ENCODE assay signal across 1 cellular context in genomic region chr5:157290981-157291711, GRCh38.
TF ChIP-seq lines count a peak whose summit lies in the region.

No MANE protein-coding gene starts in this region.

TF ChIP-seq in HepG2, 621 proteins besides CTCF, POLR2A, EP300 and RAD21 (continued from another document and continues in another):
- TF ChIP-seq HNRNPLL (IDR thresholded peaks at IDR 0.05; ENCODE audit: low read depth, low read length, poor library complexity, severe bottlenecking) = no peak
- TF ChIP-seq STAT6 (CRISPR knock-in tag; IDR thresholded peaks at IDR 0.05; ENCODE audit: borderline replicate concordance) = peak; percentile 60; the same call in 1 of the 2 replicates
- peak; percentile 60 for TF ChIP-seq ZBTB2 (CRISPR knock-in tag; IDR thresholded peaks at IDR 0.05; ENCODE audit: low read depth)
- TF ChIP-seq TGIF2 (CRISPR knock-in tag; IDR thresholded peaks at IDR 0.05) = peak; percentile 99
- TF ChIP-seq CBFB (CRISPR knock-in tag; IDR thresholded peaks at IDR 0.05) = no peak
- peak; percentile 85 for TF ChIP-seq RXRA (CRISPR knock-in tag; IDR thresholded peaks at IDR 0.05)
- TF ChIP-seq GMEB2 (CRISPR knock-in tag; IDR thresholded peaks at IDR 0.05; ENCODE audit: low read depth) = no peak
- no peak for TF ChIP-seq TEF (CRISPR knock-in tag; IDR thresholded peaks at IDR 0.05)
- TF ChIP-seq ZNF563 (CRISPR knock-in tag; IDR thresholded peaks at IDR 0.05) = peak; percentile 59; the same call in 1 of the 2 replicates
- peak; percentile 97 for TF ChIP-seq ZNF431 (CRISPR knock-in tag; IDR thresholded peaks at IDR 0.05; ENCODE audit: borderline replicate concordance, low read depth)
- no peak for TF ChIP-seq PLSCR1 (CRISPR knock-in tag; IDR thresholded peaks at IDR 0.05; ENCODE audit: borderline replicate concordance)
- TF ChIP-seq FIP1L1 (IDR thresholded peaks at IDR 0.05; ENCODE audit: borderline replicate concordance, insufficient read depth, low read depth, low read length) = no peak
- peak; percentile 95 for TF ChIP-seq NFIC (IDR thresholded peaks at IDR 0.05; ENCODE audit: low read length)
- no peak for TF ChIP-seq ZNF713 (CRISPR knock-in tag; IDR thresholded peaks at IDR 0.05)
- peak; percentile 83 for TF ChIP-seq KDM2A (CRISPR knock-in tag; IDR thresholded peaks at IDR 0.05; ENCODE audit: borderline replicate concordance, low read depth)
- no peak for TF ChIP-seq GPBP1L1 (CRISPR knock-in tag; IDR thresholded peaks at IDR 0.05)
- TF ChIP-seq EED (CRISPR knock-in tag; IDR thresholded peaks at IDR 0.05) = no peak
- TF ChIP-seq ARID3A (IDR thresholded peaks at IDR 0.05; ENCODE audit: low read depth, low read length) = peak; percentile 78
- peak; percentile 84 for TF ChIP-seq ZNF609 (CRISPR knock-in tag; IDR thresholded peaks at IDR 0.05; ENCODE audit: borderline replicate concordance)
- TF ChIP-seq PCBP2 (optimal IDR thresholded peaks at IDR 0.05; ENCODE audit: low read depth, low read length, poor library complexity, severe bottlenecking) = no peak
- TF ChIP-seq HINFP (CRISPR knock-in tag; IDR thresholded peaks at IDR 0.05; ENCODE audit: low read depth) = peak; percentile 79; the same call in 1 of the 2 replicates
- no peak for TF ChIP-seq NFE2L1 (CRISPR knock-in tag; IDR thresholded peaks at IDR 0.05; ENCODE audit: borderline replicate concordance)
- peak; percentile 53; the same call in 1 of the 2 replicates for TF ChIP-seq FOXK2 (IDR thresholded peaks at IDR 0.05)
- TF ChIP-seq CREB1 (IDR thresholded peaks at IDR 0.05) = peak; percentile 79
- TF ChIP-seq CREB1 (CRISPR knock-in tag; IDR thresholded peaks at IDR 0.05) = peak; percentile 76
- no peak for TF ChIP-seq ZNF639 (CRISPR knock-in tag; conservative IDR thresholded peaks at IDR 0.05)
- no peak for TF ChIP-seq IKZF4 (CRISPR knock-in tag; IDR thresholded peaks at IDR 0.05; ENCODE audit: borderline replicate concordance, low read depth, not compliant biosample characterization)
- TF ChIP-seq ZNF652 (CRISPR knock-in tag; IDR thresholded peaks at IDR 0.05; ENCODE audit: borderline replicate concordance, low read depth) = peak; percentile 76; the same call in 1 of the 2 replicates
- 0 out of 2 replicates have a peak, but pooled peaks have one; percentile 66 for TF ChIP-seq ZNF747 (CRISPR knock-in tag; IDR thresholded peaks at IDR 0.05; ENCODE audit: borderline replicate concordance)
- TF ChIP-seq ZBTB25 (CRISPR knock-in tag; IDR thresholded peaks at IDR 0.05) = peak; percentile 75
- no peak for TF ChIP-seq ZFY (CRISPR knock-in tag; IDR thresholded peaks at IDR 0.05)
- peak; percentile 59; the same call in 1 of the 2 replicates for TF ChIP-seq ZFP91 (CRISPR knock-in tag; IDR thresholded peaks at IDR 0.05; ENCODE audit: borderline replicate concordance)
- TF ChIP-seq ZNF138 (CRISPR knock-in tag; IDR thresholded peaks at IDR 0.05; ENCODE audit: low read depth) = no peak
- no peak for TF ChIP-seq PAF1 (CRISPR knock-in tag; IDR thresholded peaks at IDR 0.05)
